Comparison of ENCODE assay signal across 16 cellular contexts in genomic region chr19:35205733-35206323, GRCh38. TPM values are rescaled to one million over a fixed set of nuclear protein-coding genes. Genes with fewer than 3 reads are reported as not detected.
DNase-seq lines count a peak whose midpoint lies in the region; ATAC-seq, FAIRE-seq and TF ChIP-seq lines count a peak whose summit lies in the region.
"Had no signal": no experiment of that assay in that cellular context is flagged by ENCODE, and none has a peak within 500 bp of the region (broad histone marks: within the 10 kb centered on the region; RNA-seq: fewer than 3 reads in every experiment).

No MANE protein-coding gene starts in this region.

- H2BK15ac ChIP-seq in H1 (ENCODE audit: low read length), result no peak overlapping the region; the same call in 1 of the 2 replicates

- intact Hi-C loops in CD4-positive, alpha-beta T cell (cut with DNase I, micrococcal nuclease), result loop anchor here (1.0 to 5.0 kb wide), 5 partner anchors 8 to 209 kb away; partner anchors contain the start of genes FXYD5 (in 1 of the 2) and LSR (in 1 of the 2)

- H3K4me3 ChIP-seq in H1 (ENCODE audit: extremely low read depth in 1 of 4, insufficient read depth in 2 of 4, low read depth in 3 of 4, low read length in 4 of 4) (no peak overlapping the region), Karpas-422 (ENCODE audit: low read length) (no peak overlapping the region)
- H3K4me3 ChIP-seq: ascending aorta, upper lobe of left lung had no signal

- no peaks in the 10 kb centered on the region for H3K27me3 ChIP-seq in CD4-positive, alpha-beta T cell (ENCODE audit: control insufficient read depth, insufficient read depth, low read length)
- H3K27me3 ChIP-seq in H1 (replicated peaks in 1 of 4; ENCODE audit: control insufficient read depth in 3 of 4, extremely low read depth in 1 of 4, insufficient read depth in 3 of 4, low read length in 3 of 4) (no peaks in the 10 kb centered on the region), Karpas-422 (ENCODE audit: low read length) (no peaks in the 10 kb centered on the region)
- H3K27me3 ChIP-seq: ascending aorta, upper lobe of left lung had no signal

- peak overlapping the region; percentile 33 for H3K18ac ChIP-seq in H1 (ENCODE audit: extremely low read depth, low read length)

- H3K23me2 ChIP-seq in H1 (ENCODE audit: low read depth, low read length), result no peaks in the 10 kb centered on the region; the same call in 1 of the 2 replicates

- no peak for TF ChIP-seq POLR2A in H1 (IDR thresholded peaks at IDR 0.05; ENCODE audit: control extremely low read depth in 1 of 2, low read depth in 2 of 2, low read length in 2 of 2)

- H3K9me2 ChIP-seq in Karpas-422 (replicated peaks; ENCODE audit: insufficient read depth, low read length), result no peaks in the 10 kb centered on the region

- no peak overlapping the region for H3K56ac ChIP-seq in H1 (replicated peaks; ENCODE audit: insufficient read length, low read depth, low read length)

- peaks cover 82% of the 10 kb centered on the region for H3K4me1 Mint-ChIP-seq in CD4-positive, alpha-beta T cell (ENCODE audit: low read depth)

- WGBS in H1 (ENCODE audit: extremely low coverage in 1 of 2, insufficient coverage in 1 of 2, insufficient read length in 1 of 2, insufficient replicate concordance in 2 of 2, low coverage in 1 of 2, low lambda C conversion rate in 2 of 2, missing lambda C conversion rate in 1 of 2), 2 experiments, result 86% methylated on average over 6 of the region's 6 CpGs; no CpG with 5 or more reads in 1 of the 2 experiments

- no peak overlapping the region for H2BK12ac ChIP-seq in H1 (ENCODE audit: low read depth, low read length)

- H4K20me1 ChIP-seq in H1 (replicated peaks in 1 of 2; ENCODE audit: control insufficient read depth in 1 of 2, insufficient read depth in 2 of 2, low read length in 2 of 2) (no peaks in the 10 kb centered on the region), Karpas-422 (ENCODE audit: insufficient read depth, low read depth, low read length) (no peaks in the 10 kb centered on the region)

- no peak for TF ChIP-seq RAD21 in H1 (IDR thresholded peaks at IDR 0.05 in 1 of 2, conservative IDR thresholded peaks at IDR 0.05 in 1 of 2; ENCODE audit: low read depth in 2 of 2, low read length in 2 of 2)

- no peak overlapping the region for H4K8ac ChIP-seq in H1 (ENCODE audit: extremely low read depth, insufficient read depth, low read length)

- peak overlapping the region; percentile 88 for H2BK5ac ChIP-seq in H1 (ENCODE audit: low read depth, low read length)

- H2AK5ac ChIP-seq in H1 (ENCODE audit: low read depth, low read length), result no peak overlapping the region

- H3K9ac ChIP-seq in H1 (replicated peaks in 1 of 4; ENCODE audit: extremely low read depth in 1 of 4, low read depth in 3 of 4, low read length in 3 of 4), result no peak overlapping the region
- no peak overlapping the region for H3K9ac ChIP-seq in Karpas-422 (ENCODE audit: low read length)

- TF ChIP-seq CTCF in CD4-positive, alpha-beta T cell (IDR thresholded peaks at IDR 0.05), result no peak
- no peak for TF ChIP-seq CTCF in H1 (IDR thresholded peaks at IDR 0.05; ENCODE audit: control extremely low read depth in 1 of 3, insufficient read depth in 1 of 3, low read depth in 1 of 3, low read length in 3 of 3)
- TF ChIP-seq CTCF in GM10248 (IDR thresholded peaks at IDR 0.05; ENCODE audit: control extremely low read depth, extremely low read depth, low read depth, missing control alignments), result no peak

- no peaks in the 10 kb centered on the region for H3K79me1 ChIP-seq in H1 (ENCODE audit: low read depth, low read length)

- H3K27me3 Mint-ChIP-seq in CD4-positive, alpha-beta T cell, result no peaks in the 10 kb centered on the region

- H3K4me2 ChIP-seq in H1 (ENCODE audit: insufficient read depth in 1 of 2, low read depth in 2 of 2, low read length in 2 of 2) (0 out of 4 replicates have a peak overlapping the region, but pooled peaks of 1 of the 2 experiments have one; percentile 3), Karpas-422 (ENCODE audit: low read depth, low read length, poor library complexity, severe bottlenecking) (no peak overlapping the region)

- H3K27ac Mint-ChIP-seq in CD4-positive, alpha-beta T cell, result peak overlapping the region; percentile 98

- peaks cover 9 to 30% (median 16%) of the 10 kb centered on the region in 4 experiments for H3K4me1 ChIP-seq in H1 (replicated peaks in 1 of 4; ENCODE audit: control insufficient read depth in 3 of 4, insufficient read depth in 4 of 4, low read length in 3 of 4)
- H3K4me1 ChIP-seq in Karpas-422 (ENCODE audit: low read length), result peaks cover 24% of the 10 kb centered on the region
- H3K4me1 ChIP-seq: ascending aorta, Caco-2 had no signal

- FAIRE-seq in H1 (lab: Jason Lieb, UNC), result no peak
- FAIRE-seq: kidney had no signal

- H3K79me2 ChIP-seq in H1 (ENCODE audit: control insufficient read depth in 1 of 2, insufficient read depth in 2 of 2, low read length in 2 of 2), result no peaks in the 10 kb centered on the region
- no peaks in the 10 kb centered on the region for H3K79me2 ChIP-seq in Karpas-422 (ENCODE audit: low read length)

- peak overlapping the region; percentile 18 for H4K91ac ChIP-seq in H1 (replicated peaks; ENCODE audit: insufficient read length, low read length)

- no peak overlapping the region for H3K14ac ChIP-seq in H1 (ENCODE audit: insufficient read length)

- no peak overlapping the region for H4K5ac ChIP-seq in H1 (ENCODE audit: insufficient read length, low read depth, low read length)

- H3K4ac ChIP-seq in H1 (replicated peaks; ENCODE audit: insufficient read length, low read depth, low read length), result no peak overlapping the region

- peaks cover 3% of the 10 kb centered on the region for H3K36me3 Mint-ChIP-seq in CD4-positive, alpha-beta T cell (ENCODE audit: low read depth)

- H3K23ac ChIP-seq in H1 (ENCODE audit: insufficient read length), result no peak overlapping the region

- H2BK120ac ChIP-seq in H1 (replicated peaks; ENCODE audit: low read depth, low read length), result peak overlapping the region; percentile 18

- ATAC-seq in CD4-positive, alpha-beta T cell (ENCODE audit: poor library complexity), result no peak
- peak; percentile 14 for ATAC-seq in GM19397 (IDR thresholded peaks at IDR 0.05; ENCODE audit: unreplicated experiment)

- peak overlapping the region; percentile 57; the same call in 1 of the 2 replicates for H2BK20ac ChIP-seq in H1 (ENCODE audit: low read length)

- TF ChIP-seq EP300 in H1 (IDR thresholded peaks at IDR 0.05; ENCODE audit: borderline replicate concordance in 1 of 2, low read depth in 2 of 2, low read length in 2 of 2), result no peak

- DNase-seq in CD4-positive, alpha-beta T cell, result no peak
- DNase-seq in H1 (ENCODE audit: low read depth in 1 of 2, low spot score in 2 of 2) (no peak), NOMO-1 (lab: John Stamatoyannopoulos, UW; ENCODE audit: unreplicated experiment in 2 of 2) (no peak), HPDE6-E6E7 (ENCODE audit: extremely low spot score) (no peak), Karpas-422 (no peak), GM10248 (ENCODE audit: extremely low spot score) (no peak)
- DNase-seq: Caco-2, erythroblast, kidney, NCI-H774 had no signal

- H3K36me3 ChIP-seq in KOPT-K1 (ENCODE audit: insufficient read depth, low read length), result no peaks in the 10 kb centered on the region
- H3K36me3 ChIP-seq in H1 (ENCODE audit: control insufficient read depth in 2 of 4, insufficient read depth in 4 of 4, low read length in 3 of 4), result no peaks in the 10 kb centered on the region; a peak in 1 of 8 replicates
- H3K36me3 ChIP-seq in Karpas-422 (ENCODE audit: insufficient read depth, low read length), result no peaks in the 10 kb centered on the region
- H3K36me3 ChIP-seq: ascending aorta, upper lobe of left lung had no signal

- no peaks in the 10 kb centered on the region for H3K9me3 Mint-ChIP-seq in CD4-positive, alpha-beta T cell

- CTCF ChIA-PET in CD4-positive, alpha-beta T cell (lab: Charles Lee), result interaction anchor here (0.9 to 1.5 kb wide), 2 partner anchors 10 to 65 kb away, joined by 4 to 5 read pairs; no protein-coding TSS in a partner anchor
- CTCF ChIA-PET in H1 (lab: Charles Lee; ENCODE audit: partially characterized antibody) (interaction anchor here (0.8 to 1.1 kb wide), 2 partner anchors 32 to 151 kb away, joined by 3 read pairs; no protein-coding TSS in a partner anchor), GM10248 (lab: Yijun Ruan, JAX) (interaction anchor here (1.1 to 1.9 kb wide), 3 partner anchors 69 to 162 kb away, joined by 3 to 4 read pairs (median 4); partner anchors contain the start of gene LGI4)

- peak overlapping the region; percentile 98 for H3K27ac ChIP-seq in CD4-positive, alpha-beta T cell (ENCODE audit: low read depth, low read length)
- H3K27ac ChIP-seq in KOPT-K1 (ENCODE audit: low read depth, low read length, poor library complexity, severe bottlenecking) (peak overlapping the region; percentile 94), H1 (ENCODE audit: low read depth, low read length) (no peak overlapping the region), Karpas-422 (ENCODE audit: low read length) (no peak overlapping the region)
- H3K27ac ChIP-seq: ascending aorta had no signal

- H2AFZ ChIP-seq in H1 (ENCODE audit: low read length) (peak overlapping the region; percentile 82), Karpas-422 (ENCODE audit: low read length) (no peak overlapping the region)

- peak overlapping the region; percentile 65 for H3K4me3 Mint-ChIP-seq in CD4-positive, alpha-beta T cell

- no peaks in the 10 kb centered on the region for H3K9me3 ChIP-seq in CD4-positive, alpha-beta T cell (ENCODE audit: control insufficient read depth, low read length)
- H3K9me3 ChIP-seq in KOPT-K1 (ENCODE audit: insufficient read depth, low read length, poor library complexity, severe bottlenecking), result peaks cover 3% of the 10 kb centered on the region
- no peaks in the 10 kb centered on the region for H3K9me3 ChIP-seq in H1 (ENCODE audit: insufficient read depth in 2 of 2, low read depth in 1 of 2, low read length in 1 of 2)
- H3K9me3 ChIP-seq in Karpas-422 (ENCODE audit: low read length), result no peaks in the 10 kb centered on the region
- H3K9me3 ChIP-seq: ascending aorta, Caco-2, upper lobe of left lung had no signal

- POLR2A ChIA-PET in CD4-positive, alpha-beta T cell (lab: Charles Lee), result interaction anchor here (0.8 to 3.1 kb wide), 17 partner anchors 11 to 64 kb away, joined by 3 to 36 read pairs (median 5); partner anchors contain the start of genes FXYD5 and FXYD7
- POLR2A ChIA-PET in H1 (lab: Charles Lee; ENCODE audit: partially characterized antibody), result interaction anchor here (1.0 to 1.7 kb wide), 4 partner anchors 15 to 305 kb away, joined by 3 to 5 read pairs (median 3); no protein-coding TSS in a partner anchor
- POLR2A ChIA-PET in GM10248 (lab: Yijun Ruan, JAX), result interaction anchor here (0.5 kb wide), 2 partner anchors 61 to 709 kb away, joined by 3 to 7 read pairs; no protein-coding TSS in a partner anchor

RNA-seq across cellular contexts. Expression of gene FAM187B, which starts 22.7 kb away (rescaled TPM):
- not detected for total RNA-seq in CD4-positive, alpha-beta T cell
- not detected in 2 replicates for total RNA-seq in H1 (2021; fragmentation: NEBNext Ultra II Directional; extraction: Animal tissue kit (Norgen Biotek cat#: 25700))
- 0.09 TPM in 1 of 2 replicates, not detected in the other for polyA plus RNA-seq in H1 (2011; rRNA removed)
- polyA plus RNA-seq in H1 (2011; cell fraction: cytosol; rRNA removed), result 0.06 TPM
- 0.19 TPM for polyA plus RNA-seq in H1 (2011; cell fraction: nucleus; rRNA removed)
- polyA plus RNA-seq in H1 (2012, experiment 1 of 2), result not detected in 4 replicates
- polyA plus RNA-seq in H1 (2012, experiment 2 of 2), result not detected
- polyA plus RNA-seq in H1 (2013, experiment 1 of 2), result not detected
- not detected for polyA plus RNA-seq in H1 (2013, experiment 2 of 2)
- not detected in 2 replicates for polyA minus RNA-seq in H1 (2011; rRNA and poly(A)+ RNA removed)
- not detected for polyA minus RNA-seq in H1 (2011; cell fraction: cytosol; rRNA and poly(A)+ RNA removed)
- not detected for polyA minus RNA-seq in H1 (2011; cell fraction: nucleus; rRNA and poly(A)+ RNA removed)
- total RNA-seq in Karpas-422 (2014; rRNA removed; shearing (Covaris generic); ENCODE audit: low replicate concordance), result not detected in 2 replicates
- total RNA-seq: ascending aorta, Caco-2, kidney, LHCN-M2, omental fat pad, upper lobe of left lung had no signal

RNA-seq across cellular contexts. Expression of gene LSR, which starts 43.0 kb away (rescaled TPM):
- 10 to 100 TPM; 45.0 to 47.9 TPM for total RNA-seq in CD4-positive, alpha-beta T cell
- total RNA-seq in H1 (2021; fragmentation: NEBNext Ultra II Directional; extraction: Animal tissue kit (Norgen Biotek cat#: 25700)), result 159 and 166 TPM in 2 replicates
- 186 and 296 TPM in 2 replicates for polyA plus RNA-seq in H1 (2011; rRNA removed)
- 106 TPM for polyA plus RNA-seq in H1 (2011; cell fraction: cytosol; rRNA removed)
- 204 TPM for polyA plus RNA-seq in H1 (2011; cell fraction: nucleus; rRNA removed)
- 145 to 238 TPM (median 230 TPM) in 4 replicates for polyA plus RNA-seq in H1 (2012, experiment 1 of 2)
- 175 TPM for polyA plus RNA-seq in H1 (2012, experiment 2 of 2)
- polyA plus RNA-seq in H1 (2013, experiment 1 of 2), result 208 TPM
- 218 TPM for polyA plus RNA-seq in H1 (2013, experiment 2 of 2)
- 87.1 and 93.1 TPM in 2 replicates for polyA minus RNA-seq in H1 (2011; rRNA and poly(A)+ RNA removed)
- polyA minus RNA-seq in H1 (2011; cell fraction: cytosol; rRNA and poly(A)+ RNA removed), result 222 TPM
- 191 TPM for polyA minus RNA-seq in H1 (2011; cell fraction: nucleus; rRNA and poly(A)+ RNA removed)
- total RNA-seq in Karpas-422 (2014; rRNA removed; shearing (Covaris generic); ENCODE audit: low replicate concordance), result 0.63 and 1.2 TPM in 2 replicates

RNA-seq across cellular contexts. Expression of gene FXYD5, which starts 51.3 kb away (rescaled TPM):
- 100 to 1,000 TPM; 587 to 615 TPM for total RNA-seq in CD4-positive, alpha-beta T cell
- total RNA-seq in H1 (2021; fragmentation: NEBNext Ultra II Directional; extraction: Animal tissue kit (Norgen Biotek cat#: 25700)), result 99.0 and 104 TPM in 2 replicates
- polyA plus RNA-seq in H1 (2011; rRNA removed), result 167 and 191 TPM in 2 replicates
- polyA plus RNA-seq in H1 (2011; cell fraction: cytosol; rRNA removed), result 117 TPM
- 131 TPM for polyA plus RNA-seq in H1 (2011; cell fraction: nucleus; rRNA removed)
- polyA plus RNA-seq in H1 (2012, experiment 1 of 2), result 113 to 185 TPM (median 177 TPM) in 4 replicates
- 175 TPM for polyA plus RNA-seq in H1 (2012, experiment 2 of 2)
- 277 TPM for polyA plus RNA-seq in H1 (2013, experiment 1 of 2)
- polyA plus RNA-seq in H1 (2013, experiment 2 of 2), result 347 TPM
- 89.3 and 107 TPM in 2 replicates for polyA minus RNA-seq in H1 (2011; rRNA and poly(A)+ RNA removed)
- 89.5 TPM for polyA minus RNA-seq in H1 (2011; cell fraction: cytosol; rRNA and poly(A)+ RNA removed)
- 51.4 TPM for polyA minus RNA-seq in H1 (2011; cell fraction: nucleus; rRNA and poly(A)+ RNA removed)
- total RNA-seq in Karpas-422 (2014; rRNA removed; shearing (Covaris generic); ENCODE audit: low replicate concordance), result 89.3 and 134 TPM in 2 replicates

Comparison
In these comparisons a context has a peak if more than half of its experiments do, and no peak if none do; other contexts are left out.
1. H3K27ac ChIP-seq: peak in CD4-positive, alpha-beta T cell (single experiment) and KOPT-K1 (single experiment); none in H1 (single experiment) and Karpas-422 (single experiment).
2. RNA of gene LSR, which starts 43.0 kb away (total RNA-seq): 159 to 166 TPM in H1 and 45.0 to 47.9 TPM in CD4-positive, alpha-beta T cell; 0.63 to 1.2 TPM in Karpas-422; every median in the first group is over 10 times any median in the second.